1 cellular context compared by ENCODE assay signal in the genomic region with DNA sequence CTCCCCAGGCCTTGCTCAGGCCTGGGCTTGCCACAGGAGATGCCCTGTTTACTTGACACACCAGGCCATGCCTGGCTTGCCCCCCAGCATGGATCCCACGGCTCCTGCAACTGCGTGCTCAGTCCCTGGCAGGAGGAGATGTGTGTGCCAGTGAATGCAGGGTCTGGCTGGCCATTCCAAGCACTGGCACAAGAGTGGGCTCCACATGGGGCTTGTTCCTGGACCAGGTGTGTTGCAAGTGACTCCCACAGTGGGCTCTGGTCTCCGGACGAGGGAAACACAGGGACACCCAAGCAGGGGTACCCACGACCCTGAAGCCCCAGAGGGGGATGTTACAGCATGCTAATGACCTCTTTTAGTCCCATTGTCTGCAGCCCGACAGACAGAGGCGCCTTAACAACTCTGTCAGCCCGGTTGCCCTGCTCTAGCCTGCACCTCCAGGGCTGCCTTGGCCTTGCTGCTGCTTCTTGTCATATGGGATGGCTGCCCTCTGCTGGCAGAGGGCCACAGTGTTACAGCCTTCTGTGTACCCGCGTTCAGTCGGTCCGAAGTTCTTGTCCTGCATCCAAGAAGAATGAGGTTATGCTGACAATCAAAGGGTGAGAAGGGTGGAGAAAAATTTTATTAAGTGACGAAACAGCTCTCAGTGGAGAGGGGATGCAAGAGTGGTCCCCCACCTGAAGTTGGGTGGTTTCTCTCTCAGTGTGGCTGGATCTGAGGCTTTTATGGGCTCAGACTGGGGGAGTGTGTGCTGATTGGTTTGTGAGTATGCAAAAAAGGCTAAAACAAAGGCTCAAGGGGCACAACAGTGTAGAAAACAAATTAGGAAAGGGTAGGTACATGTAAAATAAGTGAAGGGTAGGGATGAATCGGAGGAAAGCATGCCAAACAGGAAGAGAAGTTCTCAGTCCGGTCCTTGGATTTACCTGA.
TF ChIP-seq lines count a peak whose summit lies in the region.

No MANE protein-coding gene starts in this region.

TF ChIP-seq in liver, 16 proteins besides CTCF, POLR2A, EP300 and RAD21:
- TF ChIP-seq FOXA2 (IDR thresholded peaks at IDR 0.05) (no peak), SP1 (IDR thresholded peaks at IDR 0.05) (no peak), TAF1 (conservative IDR thresholded peaks at IDR 0.05) (no peak), HNF4A (conservative IDR thresholded peaks at IDR 0.05) (peak in 1 of 2 donors; percentile 60), FOXA1 (IDR thresholded peaks at IDR 0.05) (no peak)
